2 cellular contexts compared by ENCODE assay signal in genomic region chr2:218368621-218369153, GRCh38.
TF ChIP-seq lines count a peak whose summit lies in the region.

No MANE protein-coding gene starts in this region.

TF ChIP-seq in GM23338, 12 proteins besides CTCF, POLR2A, EP300 and RAD21:
- TF ChIP-seq JUNB (IDR thresholded peaks at IDR 0.05; ENCODE audit: unreplicated experiment): no peak
- no peak for TF ChIP-seq POLR2AphosphoS5 (IDR thresholded peaks at IDR 0.05; ENCODE audit: low read depth)
- TF ChIP-seq REST (IDR thresholded peaks at IDR 0.05; ENCODE audit: unreplicated experiment): no peak
- TF ChIP-seq ZNF462 (CRISPR knock-in tag; IDR thresholded peaks at IDR 0.05): no peak
- TF ChIP-seq CREB1 (CRISPR knock-in tag; IDR thresholded peaks at IDR 0.05; ENCODE audit: low read depth): no peak
- TF ChIP-seq EZH2phosphoT487 (IDR thresholded peaks at IDR 0.05; ENCODE audit: unreplicated experiment): no peak
- no peak for TF ChIP-seq STAT1 (IDR thresholded peaks at IDR 0.05; ENCODE audit: unreplicated experiment)
- TF ChIP-seq ZNF114 (CRISPR knock-in tag; IDR thresholded peaks at IDR 0.05): no peak
- TF ChIP-seq ZNF331 (CRISPR knock-in tag; IDR thresholded peaks at IDR 0.05; ENCODE audit: low read depth): no peak
- TF ChIP-seq, protein P1, sequence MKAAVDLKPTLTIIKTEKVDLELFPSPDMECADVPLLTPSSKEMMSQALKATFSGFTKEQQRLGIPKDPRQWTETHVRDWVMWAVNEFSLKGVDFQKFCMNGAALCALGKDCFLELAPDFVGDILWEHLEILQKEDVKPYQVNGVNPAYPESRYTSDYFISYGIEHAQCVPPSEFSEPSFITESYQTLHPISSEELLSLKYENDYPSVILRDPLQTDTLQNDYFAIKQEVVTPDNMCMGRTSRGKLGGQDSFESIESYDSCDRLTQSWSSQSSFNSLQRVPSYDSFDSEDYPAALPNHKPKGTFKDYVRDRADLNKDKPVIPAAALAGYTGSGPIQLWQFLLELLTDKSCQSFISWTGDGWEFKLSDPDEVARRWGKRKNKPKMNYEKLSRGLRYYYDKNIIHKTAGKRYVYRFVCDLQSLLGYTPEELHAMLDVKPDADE (IDR thresholded peaks at IDR 0.05): no peak
- no peak for TF ChIP-seq NANOG (IDR thresholded peaks at IDR 0.05; ENCODE audit: borderline replicate concordance)
- TF ChIP-seq EZH2 (IDR thresholded peaks at IDR 0.05; ENCODE audit: low read depth, unreplicated experiment): no peak

TF ChIP-seq in SK-N-SH, 30 proteins besides CTCF, POLR2A, EP300 and RAD21:
- TF ChIP-seq RXRA (IDR thresholded peaks at IDR 0.05; ENCODE audit: borderline replicate concordance, low read depth) (no peak), MEF2A (IDR thresholded peaks at IDR 0.05; ENCODE audit: borderline replicate concordance, low read depth) (no peak), ELF1 (IDR thresholded peaks at IDR 0.05) (no peak), FOXJ3 (CRISPR knock-in tag; IDR thresholded peaks at IDR 0.05) (no peak), RCOR1 (IDR thresholded peaks at IDR 0.05; ENCODE audit: low read length) (no peak), SIN3A (IDR thresholded peaks at IDR 0.05; ENCODE audit: borderline replicate concordance, low read depth, low read length) (no peak), GABPA (IDR thresholded peaks at IDR 0.05; ENCODE audit: low read depth) (no peak), TEAD4 (IDR thresholded peaks at IDR 0.05; ENCODE audit: borderline replicate concordance, insufficient read depth) (no peak), EZH2phosphoT487 (IDR thresholded peaks at IDR 0.05; ENCODE audit: borderline replicate concordance, low read depth) (no peak)
- TF ChIP-seq, protein P2, sequence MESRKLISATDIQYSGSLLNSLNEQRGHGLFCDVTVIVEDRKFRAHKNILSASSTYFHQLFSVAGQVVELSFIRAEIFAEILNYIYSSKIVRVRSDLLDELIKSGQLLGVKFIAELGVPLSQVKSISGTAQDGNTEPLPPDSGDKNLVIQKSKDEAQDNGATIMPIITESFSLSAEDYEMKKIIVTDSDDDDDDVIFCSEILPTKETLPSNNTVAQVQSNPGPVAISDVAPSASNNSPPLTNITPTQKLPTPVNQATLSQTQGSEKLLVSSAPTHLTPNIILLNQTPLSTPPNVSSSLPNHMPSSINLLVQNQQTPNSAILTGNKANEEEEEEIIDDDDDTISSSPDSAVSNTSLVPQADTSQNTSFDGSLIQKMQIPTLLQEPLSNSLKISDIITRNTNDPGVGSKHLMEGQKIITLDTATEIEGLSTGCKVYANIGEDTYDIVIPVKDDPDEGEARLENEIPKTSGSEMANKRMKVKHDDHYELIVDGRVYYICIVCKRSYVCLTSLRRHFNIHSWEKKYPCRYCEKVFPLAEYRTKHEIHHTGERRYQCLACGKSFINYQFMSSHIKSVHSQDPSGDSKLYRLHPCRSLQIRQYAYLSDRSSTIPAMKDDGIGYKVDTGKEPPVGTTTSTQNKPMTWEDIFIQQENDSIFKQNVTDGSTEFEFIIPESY (IDR thresholded peaks at IDR 0.05; ENCODE audit: borderline replicate concordance, low read depth): no peak
- TF ChIP-seq, protein P3, sequence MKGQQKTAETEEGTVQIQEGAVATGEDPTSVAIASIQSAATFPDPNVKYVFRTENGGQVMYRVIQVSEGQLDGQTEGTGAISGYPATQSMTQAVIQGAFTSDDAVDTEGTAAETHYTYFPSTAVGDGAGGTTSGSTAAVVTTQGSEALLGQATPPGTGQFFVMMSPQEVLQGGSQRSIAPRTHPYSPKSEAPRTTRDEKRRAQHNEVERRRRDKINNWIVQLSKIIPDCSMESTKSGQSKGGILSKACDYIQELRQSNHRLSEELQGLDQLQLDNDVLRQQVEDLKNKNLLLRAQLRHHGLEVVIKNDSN (IDR thresholded peaks at IDR 0.05; ENCODE audit: borderline replicate concordance, low read depth): no peak
